Comparison of ENCODE assay signal across 11 cellular contexts in the genomic region with DNA sequence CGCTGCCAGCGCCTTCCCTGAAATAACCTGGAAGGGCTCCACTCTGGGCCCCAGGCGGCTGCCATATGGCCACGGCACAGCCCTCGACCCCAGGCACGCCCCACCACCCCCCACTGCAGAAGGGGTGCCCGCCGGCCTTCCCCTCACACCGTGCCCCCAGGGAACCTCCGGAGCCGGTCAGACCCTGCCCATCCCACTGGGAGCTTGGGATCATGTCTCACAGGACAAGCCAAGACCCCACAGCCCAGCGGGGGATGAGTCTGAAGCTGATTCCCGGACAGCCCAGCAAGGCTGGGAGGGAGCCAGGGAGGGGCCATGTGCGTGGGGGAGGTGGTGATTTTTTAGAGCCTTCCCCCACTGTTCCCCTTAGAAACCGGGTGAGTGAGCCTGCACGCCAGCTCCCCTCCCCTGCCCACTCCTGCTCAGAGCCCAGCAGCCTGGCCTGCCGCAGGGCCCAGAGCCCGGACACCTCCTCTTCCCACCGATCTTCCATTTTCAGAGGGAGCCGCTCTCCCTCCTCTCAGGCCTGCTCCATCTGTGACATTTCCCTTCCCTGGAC. TPM values are rescaled to one million over a fixed set of nuclear protein-coding genes. Genes with fewer than 3 reads are reported as not detected.
DNase-seq lines count a peak whose midpoint lies in the region; ATAC-seq and TF ChIP-seq lines count a peak whose summit lies in the region.
"Had no signal": no experiment of that assay in that cellular context is flagged by ENCODE, and none has a peak within 500 bp of the region (broad histone marks: within the 10 kb centered on the region; RNA-seq: fewer than 3 reads in every experiment).

No MANE protein-coding gene starts in this region.

- TF ChIP-seq POLR2A in esophagus muscularis mucosa (IDR thresholded peaks at IDR 0.05; ENCODE audit: low read depth) (no peak), ovary (IDR thresholded peaks at IDR 0.05) (no peak)

- no peaks in the 10 kb centered on the region for H3K79me2 ChIP-seq in ACC112 (ENCODE audit: control insufficient read depth, insufficient read depth, low read length, unreplicated experiment)

- intact Hi-C loops in esophagus muscularis mucosa (cut with DNase I): no loop called here
- intact Hi-C loops in ovary (cut with DNase I): loop anchor here in 1 of 4 donors (1.0 kb wide), 1 partner anchor 12 kb away; no protein-coding TSS in a partner anchor

- no peak for DNase-seq in esophagus muscularis mucosa (ENCODE audit: extremely low spot score)
- DNase-seq in ovary: peak; percentile 17 to 53 (median 41)
- DNase-seq in activated effector memory CD4-positive, alpha-beta T cell treated with anti-CD3 and anti-CD28 coated beads, Interleukin-2, amount 50 U/mL, for 16 hours: no peak
- DNase-seq: activated CD4-positive, alpha-beta T cell treated with anti-CD3 and anti-CD28 coated beads for 48 hours had no signal

- H2AFZ ChIP-seq in ACC112 (ENCODE audit: low read length, unreplicated experiment): no peak overlapping the region

- H3K9me3 ChIP-seq in HUES48 (ENCODE audit: control insufficient read depth, insufficient read depth, low read length) (0 out of 2 replicates have a peak, but pooled peaks cover 5% of the 10 kb centered on the region), esophagus muscularis mucosa (peaks cover 0 to 6% (median 0%) of the 10 kb centered on the region in 4 donors), ovary (no peaks in the 10 kb centered on the region)
- H3K9me3 ChIP-seq: adrenal gland had no signal

- H3K36me3 ChIP-seq in ACC112 (ENCODE audit: insufficient read depth, low read length): no peaks in the 10 kb centered on the region
- no peaks in the 10 kb centered on the region for H3K36me3 ChIP-seq in HUES48 (ENCODE audit: control insufficient read depth, insufficient read depth, low read length)
- H3K36me3 ChIP-seq in esophagus muscularis mucosa: no peaks in the 10 kb centered on the region
- no peaks in the 10 kb centered on the region for H3K36me3 ChIP-seq in ovary
- H3K36me3 ChIP-seq: adrenal gland had no signal

- H3K4me3 ChIP-seq in ACC112 (ENCODE audit: low read depth, low read length): peak overlapping the region; percentile 69
- H3K4me3 ChIP-seq in HUES48 (ENCODE audit: low read depth, low read length): peak overlapping the region; percentile 80
- peak overlapping the region; percentile 41 to 49 (median 46) for H3K4me3 ChIP-seq in esophagus muscularis mucosa
- H3K4me3 ChIP-seq in ovary: peak overlapping the region; percentile 46

- H3K4me1 ChIP-seq in ACC112 (ENCODE audit: control insufficient read depth, insufficient read depth, low read length, unreplicated experiment) (no peaks in the 10 kb centered on the region), HUES48 (ENCODE audit: control insufficient read depth, insufficient read depth, low read length) (peaks cover 18% of the 10 kb centered on the region), esophagus muscularis mucosa (peaks cover 0 to 39% (median 36%) of the 10 kb centered on the region in 4 donors), ovary (ENCODE audit: insufficient read depth) (no peaks in the 10 kb centered on the region)

- TF ChIP-seq EP300 in esophagus muscularis mucosa (IDR thresholded peaks at IDR 0.05) (no peak), ovary (IDR thresholded peaks at IDR 0.05) (no peak)

- H3K27ac ChIP-seq in ACC112 (ENCODE audit: low read depth, low read length) (no peak overlapping the region), HUES48 (ENCODE audit: low read depth, low read length) (no peak overlapping the region), esophagus muscularis mucosa (replicated peaks in 1 of 4) (no peak overlapping the region), ovary (no peak overlapping the region)

- ATAC-seq in GM21825 (IDR thresholded peaks at IDR 0.05; ENCODE audit: unreplicated experiment) (no peak), HG02870 (IDR thresholded peaks at IDR 0.05; ENCODE audit: unreplicated experiment) (no peak), HG03520 (IDR thresholded peaks at IDR 0.05; ENCODE audit: unreplicated experiment) (no peak)

- H3K27me3 ChIP-seq in ACC112 (ENCODE audit: insufficient read depth, low read length) (peaks cover 59% of the 10 kb centered on the region), HUES48 (ENCODE audit: control insufficient read depth, insufficient read depth, low read length) (peaks cover 78% of the 10 kb centered on the region), esophagus muscularis mucosa (peaks cover 0 to 64% (median 10%) of the 10 kb centered on the region in 4 donors), ovary (no peaks in the 10 kb centered on the region)

- whole genome bisulfite sequencing in esophagus muscularis mucosa: 3% methylated on average over 4 of the region's 20 CpGs
- 1% methylated on average over 19 to 20 of the region's 20 CpGs for WGBS in ovary, 3 donors

- no peak overlapping the region for H3K9ac ChIP-seq in HUES48 (ENCODE audit: low read depth, low read length)

- TF ChIP-seq CTCF in esophagus muscularis mucosa (IDR thresholded peaks at IDR 0.05) (no peak), ovary (IDR thresholded peaks at IDR 0.05) (no peak)

RNA-seq across cellular contexts. Expression of a gene that starts 1.4 kb away (rescaled TPM):
- total RNA-seq in esophagus muscularis mucosa (1 to 10 TPM in 3 of 4 donors, under 1 TPM in 1; 0.83 to 1.8 (median 1.4) TPM), ovary (10 to 100 TPM in 1 of 7 donors, 1 to 10 TPM in 6; 1.1 to 16.2 (median 4.3) TPM)
- 1 to 10 TPM; 1.1 to 2.7 TPM for polyA plus RNA-seq in ovary
- total RNA-seq: myocyte had no signal

Comparison
In these comparisons a context has a peak if more than half of its experiments do, and no peak if none do; other contexts are left out.
1. DNase-seq: peak in ovary (5 of 5); none in esophagus muscularis mucosa (single experiment) and activated effector memory CD4-positive, alpha-beta T cell treated with anti-CD3 and anti-CD28 coated beads, Interleukin-2, amount 50 U/mL, for 16 hours (single experiment).
2. Peak in every context shown above with its lines, with median percentiles within 50 percentile points of each other: H3K4me3 ChIP-seq.